10 cellular contexts compared by ENCODE assay signal in genomic region chr5:9851458-9851857, GRCh38.
DNase-seq lines count a peak whose midpoint lies in the region; ATAC-seq, FAIRE-seq and TF ChIP-seq lines count a peak whose summit lies in the region.
"Had no signal": no experiment of that assay in that cellular context is flagged by ENCODE, and none has a peak within 500 bp of the region (broad histone marks: within the 10 kb centered on the region; RNA-seq: fewer than 3 reads in every experiment).

No MANE protein-coding gene starts in this region.

- DNase-seq in AG20443 (ENCODE audit: low spot score) (peak; percentile 96), LNCaP clone FGC (ENCODE audit: low read depth) (no peak), cerebellar cortex (ENCODE audit: low spot score) (peak; percentile 94), myocyte (ENCODE audit: low read depth) (peak; percentile 93), D721Med (ENCODE audit: insufficient read length, low spot score) (no peak), aorta (no peak), HUDEP-2 (lab: John Stamatoyannopoulos, UW; ENCODE audit: unreplicated experiment in 76 of 76) (no peak), putamen (ENCODE audit: low spot score) (no peak)
- DNase-seq: activated naive CD4-positive, alpha-beta T cell treated with Interleukin-2 at 50 U/mL for 16 hours; naive thymus-derived CD8-positive, alpha-beta T cell had no signal

- WGBS in aorta, 2 donors, result 66 to 67% methylated on average over 3 of the region's 3 CpGs

- TF ChIP-seq CTCF in LNCaP clone FGC (IDR thresholded peaks at IDR 0.05; ENCODE audit: control insufficient read depth, extremely low read depth, insufficient read depth) (peak; percentile 60), D721Med (IDR thresholded peaks at IDR 0.05; ENCODE audit: insufficient read depth, missing control alignments) (no peak)

- ATAC-seq in aorta (ENCODE audit: low FRiP score), result no peak
- ATAC-seq: naive thymus-derived CD8-positive, alpha-beta T cell had no signal

- H3K4me3 ChIP-seq in LNCaP clone FGC (ENCODE audit: low read depth, low read length) (no peak overlapping the region), aorta (ENCODE audit: low read length in 2 of 2) (no peak overlapping the region)

- intact Hi-C loops in aorta (cut with DNase I), result no loop called here

- no peaks in the 10 kb centered on the region for H3K27me3 ChIP-seq in aorta (ENCODE audit: control insufficient read depth in 1 of 2, insufficient read depth in 2 of 2, low read length in 1 of 2)

- no peak for FAIRE-seq in D721Med (lab: Jason Lieb, UNC)

- no peaks in the 10 kb centered on the region for H3K4me1 ChIP-seq in aorta (ENCODE audit: control insufficient read depth in 1 of 2, insufficient read depth in 2 of 2, low read length in 2 of 2)

- no peaks in the 10 kb centered on the region for H3K36me3 ChIP-seq in aorta (ENCODE audit: control insufficient read depth in 1 of 2, insufficient read depth in 2 of 2, low read length in 1 of 2)

- no peaks in the 10 kb centered on the region for H3K9me3 ChIP-seq in aorta (ENCODE audit: control insufficient read depth, low read length)

- no peak overlapping the region for H3K27ac ChIP-seq in aorta (ENCODE audit: low read depth in 1 of 2, low read length in 2 of 2)

Comparison
In these comparisons a context has a peak if more than half of its experiments do, and no peak if none do; other contexts are left out.
1. DNase-seq: peak in AG20443 (single experiment), cerebellar cortex (single experiment) and myocyte (single experiment); none in LNCaP clone FGC (single experiment), D721Med (single experiment), aorta (0 of 2), HUDEP-2 (0 of 76) and putamen (single experiment).